Comparison of ENCODE assay signal across 21 cellular contexts in genomic region chr3:110767156-110767555, GRCh38.
"Had no signal": no experiment of that assay in that cellular context is flagged by ENCODE, and none has a peak within 500 bp of the region (broad histone marks: within the 10 kb centered on the region; RNA-seq: fewer than 3 reads in every experiment).

No MANE protein-coding gene starts in this region.

- H3K9me3 Mint-ChIP-seq: activated CD4-positive, alpha-beta T cell treated with anti-CD3 and anti-CD28 coated beads, Interleukin-2, amount 10 ng/mL, durations not matched to agents 24 days and 14 days; activated T-helper 1 cell treated with anti-CD3 and anti-CD28 coated beads, Interleukin-12 subunit alpha, Interleukin-12 subunit beta, Interleukin-2, Interleukin-4 antibody, amounts not matched to agents 30 ng/mL and 10 ng/mL and 1 ng/mL, durations not matched to agents 14 hours and 24 hours and 36 hours had no signal

- H3K27ac Mint-ChIP-seq: activated CD4-positive, alpha-beta T cell treated with anti-CD3 and anti-CD28 coated beads, Interleukin-2, amount 10 ng/mL, durations not matched to agents 24 days and 14 days; activated naive CD4-positive, alpha-beta T cell treated with anti-CD3 and anti-CD28 coated beads, Interleukin-2, amount 50 U/mL, for 24 hours; activated T-cell treated with anti-CD3 and anti-CD28 coated beads, Interleukin-2, amount 50 U/mL, for 24 hours; activated T-helper 1 cell treated with anti-CD3 and anti-CD28 coated beads, Interleukin-12 subunit alpha, Interleukin-12 subunit beta, Interleukin-2, Interleukin-4 antibody, amounts not matched to agents 30 ng/mL and 10 ng/mL and 1 ng/mL, durations not matched to agents 14 hours and 24 hours and 36 hours; T-helper 1 cell treated with Interleukin-12 subunit alpha and Interleukin-12 subunit beta and Interleukin-4 antibody, amounts not matched to agents 30 μg/mL and 1 μg/mL, for 36 hours; WTC11 had no signal

- H3K4me1 Mint-ChIP-seq: activated naive CD4-positive, alpha-beta T cell treated with anti-CD3 and anti-CD28 coated beads, Interleukin-2, amount 50 U/mL, for 24 hours had no signal

- ATAC-seq: PC-3, WTC11 had no signal

- H3K36me3 Mint-ChIP-seq: activated naive CD4-positive, alpha-beta T cell treated with anti-CD3 and anti-CD28 coated beads, Interleukin-2, amount 50 U/mL, for 24 hours had no signal

- DNase-seq: activated CD4-positive, alpha-beta T cell treated with anti-CD3 and anti-CD28 coated beads for 1 hour; activated CD4-positive, alpha-beta T cell treated with anti-CD3 and anti-CD28 coated beads, Interleukin-2, amount 10 ng/mL, durations not matched to agents 24 days and 14 days; activated CD4-positive, alpha-beta T cell treated with anti-CD3 and anti-CD28 coated beads, Interleukin-2, amount 50 U/mL, for 48 hours; activated CD8-positive, alpha-beta memory T cell treated with anti-CD3 and anti-CD28 coated beads, Interleukin-2, amount 10 ng/mL, durations not matched to agents 7 days and 5 days; activated effector memory CD4-positive, alpha-beta T cell treated with Interleukin-2 at 50 U/mL for 16 hours; activated naive CD4-positive, alpha-beta T cell; activated T-cell treated with anti-CD3 and anti-CD28 coated beads, Interleukin-2, amount 50 U/mL, for 24 hours; aorta; cerebellar nuclear complex; NCI-H1105; NCI-H1436; NCI-H1694 treated with DMSO at 0.1 percent for 48 hours; NCI-H2029 treated with DMSO at 0.1 percent for 48 hours; NCI-H510A treated with DMSO at 0.1 percent for 48 hours; NCI-H69; PC-3; SHP77 had no signal

- H3K4me3 Mint-ChIP-seq: activated CD4-positive, alpha-beta T cell treated with anti-CD3 and anti-CD28 coated beads, Interleukin-2, amount 10 ng/mL, durations not matched to agents 24 days and 14 days; activated CD8-positive, alpha-beta memory T cell treated with anti-CD3 and anti-CD28 coated beads, Interleukin-2, amount 10 ng/mL, durations not matched to agents 7 days and 5 days; activated naive CD4-positive, alpha-beta T cell treated with anti-CD3 and anti-CD28 coated beads, Interleukin-2, amount 50 U/mL, for 24 hours; activated T-cell treated with anti-CD3 and anti-CD28 coated beads, Interleukin-2, amount 50 U/mL, for 24 hours; activated T-helper 1 cell treated with anti-CD3 and anti-CD28 coated beads, Interleukin-12 subunit alpha, Interleukin-12 subunit beta, Interleukin-2, Interleukin-4 antibody, amounts not matched to agents 30 ng/mL and 10 ng/mL and 1 ng/mL, durations not matched to agents 14 hours and 24 hours and 36 hours; T-helper 1 cell treated with Interleukin-12 subunit alpha and Interleukin-12 subunit beta and Interleukin-4 antibody, amounts not matched to agents 30 μg/mL and 1 μg/mL, for 36 hours; WTC11 had no signal
